ENCODE assay signal across 1 cellular context in genomic region chr1:213623103-213623581, GRCh38.
TF ChIP-seq lines count a peak whose summit lies in the region.

No MANE protein-coding gene starts in this region.

TF ChIP-seq in K562, 482 proteins besides CTCF, POLR2A, EP300 and RAD21 (continued from another document):
- no peak for TF ChIP-seq PATZ1 (CRISPR knock-in tag; IDR thresholded peaks at IDR 0.05; ENCODE audit: borderline replicate concordance)
